Comparison of ENCODE assay signal across 1 cellular context in the genomic region with DNA sequence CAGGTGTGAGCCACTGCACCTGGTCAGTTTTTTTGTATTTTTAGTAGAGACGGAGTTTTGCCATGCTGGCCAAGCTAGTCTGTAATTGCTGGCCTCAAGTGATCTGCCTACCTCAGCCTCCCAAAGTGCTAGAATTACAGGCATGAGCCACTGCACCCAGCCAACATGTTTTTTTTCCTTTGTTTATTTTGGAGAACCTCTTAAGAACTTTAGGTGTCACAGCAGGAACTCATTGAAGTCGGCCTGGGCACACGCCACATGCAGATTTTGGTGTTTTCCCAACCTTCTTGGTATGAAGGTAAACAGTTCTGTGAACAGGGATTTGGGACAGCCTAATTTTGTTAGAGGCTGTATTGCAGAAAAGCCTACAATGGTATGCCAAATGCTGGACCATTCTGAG.
TF ChIP-seq lines count a peak whose summit lies in the region.

No MANE protein-coding gene starts in this region.

TF ChIP-seq in HEK293, 187 proteins besides CTCF, POLR2A, EP300 and RAD21 (continued from another document and continues in another):
- TF ChIP-seq, protein P1, sequence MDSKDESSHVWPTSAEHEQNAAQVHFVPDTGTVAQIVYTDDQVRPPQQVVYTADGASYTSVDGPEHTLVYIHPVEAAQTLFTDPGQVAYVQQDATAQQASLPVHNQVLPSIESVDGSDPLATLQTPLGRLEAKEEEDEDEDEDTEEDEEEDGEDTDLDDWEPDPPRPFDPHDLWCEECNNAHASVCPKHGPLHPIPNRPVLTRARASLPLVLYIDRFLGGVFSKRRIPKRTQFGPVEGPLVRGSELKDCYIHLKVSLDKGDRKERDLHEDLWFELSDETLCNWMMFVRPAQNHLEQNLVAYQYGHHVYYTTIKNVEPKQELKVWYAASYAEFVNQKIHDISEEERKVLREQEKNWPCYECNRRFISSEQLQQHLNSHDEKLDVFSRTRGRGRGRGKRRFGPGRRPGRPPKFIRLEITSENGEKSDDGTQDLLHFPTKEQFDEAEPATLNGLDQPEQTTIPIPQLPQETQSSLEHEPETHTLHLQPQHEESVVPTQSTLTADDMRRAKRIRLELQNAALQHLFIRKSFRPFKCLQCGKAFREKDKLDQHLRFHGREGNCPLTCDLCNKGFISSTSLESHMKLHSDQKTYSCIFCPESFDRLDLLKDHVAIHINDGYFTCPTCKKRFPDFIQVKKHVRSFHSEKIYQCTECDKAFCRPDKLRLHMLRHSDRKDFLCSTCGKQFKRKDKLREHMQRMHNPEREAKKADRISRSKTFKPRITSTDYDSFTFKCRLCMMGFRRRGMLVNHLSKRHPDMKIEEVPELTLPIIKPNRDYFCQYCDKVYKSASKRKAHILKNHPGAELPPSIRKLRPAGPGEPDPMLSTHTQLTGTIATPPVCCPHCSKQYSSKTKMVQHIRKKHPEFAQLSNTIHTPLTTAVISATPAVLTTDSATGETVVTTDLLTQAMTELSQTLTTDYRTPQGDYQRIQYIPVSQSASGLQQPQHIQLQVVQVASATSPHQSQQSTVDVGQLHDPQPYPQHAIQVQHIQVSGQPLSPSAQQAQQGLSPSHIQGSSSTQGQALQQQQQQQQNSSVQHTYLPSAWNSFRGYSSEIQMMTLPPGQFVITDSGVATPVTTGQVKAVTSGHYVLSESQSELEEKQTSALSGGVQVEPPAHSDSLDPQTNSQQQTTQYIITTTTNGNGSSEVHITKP (tag by site-specific recombination; IDR thresholded peaks at IDR 0.05) = 0 out of 2 replicates have a peak, but pooled peaks have one; percentile 21
- TF ChIP-seq ZNF274 (IDR thresholded peaks at IDR 0.05; ENCODE audit: low read length) = no peak
- no peak for TF ChIP-seq ZNF274 (tag by site-specific recombination; IDR thresholded peaks at IDR 0.05; ENCODE audit: borderline replicate concordance)
- no peak for TF ChIP-seq ZEB2 (tag by site-specific recombination; IDR thresholded peaks at IDR 0.05)
- TF ChIP-seq, protein P2, sequence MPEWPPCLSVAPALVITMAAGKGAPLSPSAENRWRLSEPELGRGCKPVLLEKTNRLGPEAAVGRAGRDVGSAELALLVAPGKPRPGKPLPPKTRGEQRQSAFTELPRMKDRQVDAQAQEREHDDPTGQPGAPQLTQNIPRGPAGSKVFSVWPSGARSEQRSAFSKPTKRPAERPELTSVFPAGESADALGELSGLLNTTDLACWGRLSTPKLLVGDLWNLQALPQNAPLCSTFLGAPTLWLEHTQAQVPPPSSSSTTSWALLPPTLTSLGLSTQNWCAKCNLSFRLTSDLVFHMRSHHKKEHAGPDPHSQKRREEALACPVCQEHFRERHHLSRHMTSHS (tag by site-specific recombination; IDR thresholded peaks at IDR 0.05) = no peak
- TF ChIP-seq, protein P3, sequence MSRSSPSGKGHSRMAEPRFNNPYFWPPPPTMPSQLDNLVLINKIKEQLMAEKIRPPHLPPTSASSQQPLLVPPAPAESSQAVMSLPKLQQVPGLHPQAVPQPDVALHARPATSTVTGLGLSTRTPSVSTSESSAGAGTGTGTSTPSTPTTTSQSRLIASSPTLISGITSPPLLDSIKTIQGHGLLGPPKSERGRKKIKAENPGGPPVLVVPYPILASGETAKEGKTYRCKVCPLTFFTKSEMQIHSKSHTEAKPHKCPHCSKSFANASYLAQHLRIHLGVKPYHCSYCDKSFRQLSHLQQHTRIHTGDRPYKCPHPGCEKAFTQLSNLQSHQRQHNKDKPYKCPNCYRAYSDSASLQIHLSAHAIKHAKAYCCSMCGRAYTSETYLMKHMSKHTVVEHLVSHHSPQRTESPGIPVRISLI (tag by site-specific recombination; IDR thresholded peaks at IDR 0.05) = no peak
- TF ChIP-seq, protein P4, sequence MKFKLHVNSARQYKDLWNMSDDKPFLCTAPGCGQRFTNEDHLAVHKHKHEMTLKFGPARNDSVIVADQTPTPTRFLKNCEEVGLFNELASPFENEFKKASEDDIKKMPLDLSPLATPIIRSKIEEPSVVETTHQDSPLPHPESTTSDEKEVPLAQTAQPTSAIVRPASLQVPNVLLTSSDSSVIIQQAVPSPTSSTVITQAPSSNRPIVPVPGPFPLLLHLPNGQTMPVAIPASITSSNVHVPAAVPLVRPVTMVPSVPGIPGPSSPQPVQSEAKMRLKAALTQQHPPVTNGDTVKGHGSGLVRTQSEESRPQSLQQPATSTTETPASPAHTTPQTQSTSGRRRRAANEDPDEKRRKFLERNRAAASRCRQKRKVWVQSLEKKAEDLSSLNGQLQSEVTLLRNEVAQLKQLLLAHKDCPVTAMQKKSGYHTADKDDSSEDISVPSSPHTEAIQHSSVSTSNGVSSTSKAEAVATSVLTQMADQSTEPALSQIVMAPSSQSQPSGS (tag by site-specific recombination; IDR thresholded peaks at IDR 0.05; ENCODE audit: low read depth) = no peak
- TF ChIP-seq, protein P5, sequence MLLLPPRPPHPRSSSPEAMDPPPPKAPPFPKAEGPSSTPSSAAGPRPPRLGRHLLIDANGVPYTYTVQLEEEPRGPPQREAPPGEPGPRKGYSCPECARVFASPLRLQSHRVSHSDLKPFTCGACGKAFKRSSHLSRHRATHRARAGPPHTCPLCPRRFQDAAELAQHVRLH (tag by site-specific recombination; IDR thresholded peaks at IDR 0.05) = no peak
- no peak for TF ChIP-seq ZNF585B (tag by site-specific recombination; IDR thresholded peaks at IDR 0.05)
- TF ChIP-seq ZNF354C (tag by site-specific recombination; IDR thresholded peaks at IDR 0.05; ENCODE audit: borderline replicate concordance, low read depth) = no peak
- TF ChIP-seq ZNF324 (tag by site-specific recombination; IDR thresholded peaks at IDR 0.05) = no peak
- TF ChIP-seq KLF8 (tag by site-specific recombination; IDR thresholded peaks at IDR 0.05) = no peak
- no peak for TF ChIP-seq ZNF76 (tag by site-specific recombination; IDR thresholded peaks at IDR 0.05; ENCODE audit: borderline replicate concordance, low read depth)
- TF ChIP-seq, protein P6, sequence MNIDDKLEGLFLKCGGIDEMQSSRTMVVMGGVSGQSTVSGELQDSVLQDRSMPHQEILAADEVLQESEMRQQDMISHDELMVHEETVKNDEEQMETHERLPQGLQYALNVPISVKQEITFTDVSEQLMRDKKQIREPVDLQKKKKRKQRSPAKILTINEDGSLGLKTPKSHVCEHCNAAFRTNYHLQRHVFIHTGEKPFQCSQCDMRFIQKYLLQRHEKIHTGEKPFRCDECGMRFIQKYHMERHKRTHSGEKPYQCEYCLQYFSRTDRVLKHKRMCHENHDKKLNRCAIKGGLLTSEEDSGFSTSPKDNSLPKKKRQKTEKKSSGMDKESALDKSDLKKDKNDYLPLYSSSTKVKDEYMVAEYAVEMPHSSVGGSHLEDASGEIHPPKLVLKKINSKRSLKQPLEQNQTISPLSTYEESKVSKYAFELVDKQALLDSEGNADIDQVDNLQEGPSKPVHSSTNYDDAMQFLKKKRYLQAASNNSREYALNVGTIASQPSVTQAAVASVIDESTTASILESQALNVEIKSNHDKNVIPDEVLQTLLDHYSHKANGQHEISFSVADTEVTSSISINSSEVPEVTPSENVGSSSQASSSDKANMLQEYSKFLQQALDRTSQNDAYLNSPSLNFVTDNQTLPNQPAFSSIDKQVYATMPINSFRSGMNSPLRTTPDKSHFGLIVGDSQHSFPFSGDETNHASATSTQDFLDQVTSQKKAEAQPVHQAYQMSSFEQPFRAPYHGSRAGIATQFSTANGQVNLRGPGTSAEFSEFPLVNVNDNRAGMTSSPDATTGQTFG (tag by site-specific recombination; IDR thresholded peaks at IDR 0.05; ENCODE audit: borderline replicate concordance) = no peak
- no peak for TF ChIP-seq ZFP69B (tag by site-specific recombination; IDR thresholded peaks at IDR 0.05)
- no peak for TF ChIP-seq ZXDB (tag by site-specific recombination; IDR thresholded peaks at IDR 0.05)
- peak; percentile 74 for TF ChIP-seq OSR2 (tag by site-specific recombination; IDR thresholded peaks at IDR 0.05)
- no peak for TF ChIP-seq YY1 (tag by site-specific recombination; IDR thresholded peaks at IDR 0.05)
- 0 out of 2 replicates have a peak, but pooled peaks have one; percentile 38 for TF ChIP-seq FEZF1 (tag by site-specific recombination; IDR thresholded peaks at IDR 0.05)
- TF ChIP-seq, protein P7, sequence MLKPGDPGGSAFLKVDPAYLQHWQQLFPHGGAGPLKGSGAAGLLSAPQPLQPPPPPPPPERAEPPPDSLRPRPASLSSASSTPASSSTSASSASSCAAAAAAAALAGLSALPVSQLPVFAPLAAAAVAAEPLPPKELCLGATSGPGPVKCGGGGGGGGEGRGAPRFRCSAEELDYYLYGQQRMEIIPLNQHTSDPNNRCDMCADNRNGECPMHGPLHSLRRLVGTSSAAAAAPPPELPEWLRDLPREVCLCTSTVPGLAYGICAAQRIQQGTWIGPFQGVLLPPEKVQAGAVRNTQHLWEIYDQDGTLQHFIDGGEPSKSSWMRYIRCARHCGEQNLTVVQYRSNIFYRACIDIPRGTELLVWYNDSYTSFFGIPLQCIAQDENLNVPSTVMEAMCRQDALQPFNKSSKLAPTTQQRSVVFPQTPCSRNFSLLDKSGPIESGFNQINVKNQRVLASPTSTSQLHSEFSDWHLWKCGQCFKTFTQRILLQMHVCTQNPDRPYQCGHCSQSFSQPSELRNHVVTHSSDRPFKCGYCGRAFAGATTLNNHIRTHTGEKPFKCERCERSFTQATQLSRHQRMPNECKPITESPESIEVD (tag by site-specific recombination; IDR thresholded peaks at IDR 0.05) = peak; percentile 93
- TF ChIP-seq, protein P8, sequence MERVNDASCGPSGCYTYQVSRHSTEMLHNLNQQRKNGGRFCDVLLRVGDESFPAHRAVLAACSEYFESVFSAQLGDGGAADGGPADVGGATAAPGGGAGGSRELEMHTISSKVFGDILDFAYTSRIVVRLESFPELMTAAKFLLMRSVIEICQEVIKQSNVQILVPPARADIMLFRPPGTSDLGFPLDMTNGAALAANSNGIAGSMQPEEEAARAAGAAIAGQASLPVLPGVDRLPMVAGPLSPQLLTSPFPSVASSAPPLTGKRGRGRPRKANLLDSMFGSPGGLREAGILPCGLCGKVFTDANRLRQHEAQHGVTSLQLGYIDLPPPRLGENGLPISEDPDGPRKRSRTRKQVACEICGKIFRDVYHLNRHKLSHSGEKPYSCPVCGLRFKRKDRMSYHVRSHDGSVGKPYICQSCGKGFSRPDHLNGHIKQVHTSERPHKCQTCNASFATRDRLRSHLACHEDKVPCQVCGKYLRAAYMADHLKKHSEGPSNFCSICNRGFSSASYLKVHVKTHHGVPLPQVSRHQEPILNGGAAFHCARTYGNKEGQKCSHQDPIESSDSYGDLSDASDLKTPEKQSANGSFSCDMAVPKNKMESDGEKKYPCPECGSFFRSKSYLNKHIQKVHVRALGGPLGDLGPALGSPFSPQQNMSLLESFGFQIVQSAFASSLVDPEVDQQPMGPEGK (tag by site-specific recombination; IDR thresholded peaks at IDR 0.05) = no peak
- TF ChIP-seq, protein P9, sequence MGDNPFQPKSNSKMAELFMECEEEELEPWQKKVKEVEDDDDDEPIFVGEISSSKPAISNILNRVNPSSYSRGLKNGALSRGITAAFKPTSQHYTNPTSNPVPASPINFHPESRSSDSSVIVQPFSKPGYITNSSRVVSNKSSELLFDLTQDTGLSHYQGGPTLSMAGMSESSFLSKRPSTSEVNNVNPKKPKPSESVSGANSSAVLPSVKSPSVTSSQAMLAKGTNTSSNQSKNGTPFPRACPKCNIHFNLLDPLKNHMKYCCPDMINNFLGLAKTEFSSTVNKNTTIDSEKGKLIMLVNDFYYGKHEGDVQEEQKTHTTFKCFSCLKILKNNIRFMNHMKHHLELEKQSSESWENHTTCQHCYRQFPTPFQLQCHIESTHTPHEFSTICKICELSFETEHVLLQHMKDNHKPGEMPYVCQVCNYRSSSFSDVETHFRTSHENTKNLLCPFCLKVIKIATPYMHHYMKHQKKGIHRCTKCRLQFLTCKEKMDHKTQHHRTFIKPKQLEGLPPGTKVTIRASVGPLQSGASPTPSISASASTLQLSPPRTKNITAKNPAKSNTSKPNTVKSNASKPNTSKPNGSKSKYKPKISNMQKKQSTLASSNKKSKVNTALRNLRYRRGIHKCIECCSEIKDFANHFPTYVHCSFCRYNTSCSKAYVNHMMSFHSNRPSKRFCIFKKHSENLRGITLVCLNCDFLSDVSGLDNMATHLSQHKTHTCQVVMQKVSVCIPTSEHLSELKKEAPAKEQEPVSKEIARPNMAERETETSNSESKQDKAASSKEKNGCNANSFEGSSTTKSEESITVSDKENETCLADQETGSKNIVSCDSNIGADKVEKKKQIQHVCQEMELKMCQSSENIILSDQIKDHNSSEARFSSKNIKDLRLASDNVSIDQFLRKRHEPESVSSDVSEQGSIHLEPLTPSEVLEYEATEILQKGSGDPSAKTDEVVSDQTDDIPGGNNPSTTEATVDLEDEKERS (tag by site-specific recombination; IDR thresholded peaks at IDR 0.05) = no peak
- TF ChIP-seq, protein P10, sequence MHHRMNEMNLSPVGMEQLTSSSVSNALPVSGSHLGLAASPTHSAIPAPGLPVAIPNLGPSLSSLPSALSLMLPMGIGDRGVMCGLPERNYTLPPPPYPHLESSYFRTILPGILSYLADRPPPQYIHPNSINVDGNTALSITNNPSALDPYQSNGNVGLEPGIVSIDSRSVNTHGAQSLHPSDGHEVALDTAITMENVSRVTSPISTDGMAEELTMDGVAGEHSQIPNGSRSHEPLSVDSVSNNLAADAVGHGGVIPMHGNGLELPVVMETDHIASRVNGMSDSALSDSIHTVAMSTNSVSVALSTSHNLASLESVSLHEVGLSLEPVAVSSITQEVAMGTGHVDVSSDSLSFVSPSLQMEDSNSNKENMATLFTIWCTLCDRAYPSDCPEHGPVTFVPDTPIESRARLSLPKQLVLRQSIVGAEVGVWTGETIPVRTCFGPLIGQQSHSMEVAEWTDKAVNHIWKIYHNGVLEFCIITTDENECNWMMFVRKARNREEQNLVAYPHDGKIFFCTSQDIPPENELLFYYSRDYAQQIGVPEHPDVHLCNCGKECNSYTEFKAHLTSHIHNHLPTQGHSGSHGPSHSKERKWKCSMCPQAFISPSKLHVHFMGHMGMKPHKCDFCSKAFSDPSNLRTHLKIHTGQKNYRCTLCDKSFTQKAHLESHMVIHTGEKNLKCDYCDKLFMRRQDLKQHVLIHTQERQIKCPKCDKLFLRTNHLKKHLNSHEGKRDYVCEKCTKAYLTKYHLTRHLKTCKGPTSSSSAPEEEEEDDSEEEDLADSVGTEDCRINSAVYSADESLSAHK (tag by site-specific recombination; IDR thresholded peaks at IDR 0.05) = no peak
- no peak for TF ChIP-seq ZNF48 (tag by site-specific recombination; IDR thresholded peaks at IDR 0.05)
- TF ChIP-seq WT1 (tag by site-specific recombination; IDR thresholded peaks at IDR 0.05) = 0 out of 2 replicates have a peak, but pooled peaks have one; percentile 42
- TF ChIP-seq ZNF473 (tag by site-specific recombination; IDR thresholded peaks at IDR 0.05) = no peak
- TF ChIP-seq, protein P11, sequence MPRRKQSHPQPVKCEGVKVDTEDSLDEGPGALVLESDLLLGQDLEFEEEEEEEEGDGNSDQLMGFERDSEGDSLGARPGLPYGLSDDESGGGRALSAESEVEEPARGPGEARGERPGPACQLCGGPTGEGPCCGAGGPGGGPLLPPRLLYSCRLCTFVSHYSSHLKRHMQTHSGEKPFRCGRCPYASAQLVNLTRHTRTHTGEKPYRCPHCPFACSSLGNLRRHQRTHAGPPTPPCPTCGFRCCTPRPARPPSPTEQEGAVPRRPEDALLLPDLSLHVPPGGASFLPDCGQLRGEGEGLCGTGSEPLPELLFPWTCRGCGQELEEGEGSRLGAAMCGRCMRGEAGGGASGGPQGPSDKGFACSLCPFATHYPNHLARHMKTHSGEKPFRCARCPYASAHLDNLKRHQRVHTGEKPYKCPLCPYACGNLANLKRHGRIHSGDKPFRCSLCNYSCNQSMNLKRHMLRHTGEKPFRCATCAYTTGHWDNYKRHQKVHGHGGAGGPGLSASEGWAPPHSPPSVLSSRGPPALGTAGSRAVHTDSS (tag by site-specific recombination; IDR thresholded peaks at IDR 0.05) = no peak
- TF ChIP-seq SETDB1 (IDR thresholded peaks at IDR 0.05; ENCODE audit: insufficient read length, low read length) = no peak
